In genomic region chr12:24153041-24153440, GRCh38 we compare ENCODE assay signal across 28 cellular contexts.
"Had no signal": no experiment of that assay in that cellular context is flagged by ENCODE, and none has a peak within 500 bp of the region (broad histone marks: within the 10 kb centered on the region; RNA-seq: fewer than 3 reads in every experiment).

No MANE protein-coding gene starts in this region.

- H3K27me3 ChIP-seq: ascending aorta, brain microvascular endothelial cell, esophagus muscularis mucosa had no signal

- H3K4me3 ChIP-seq: ascending aorta, esophagus muscularis mucosa had no signal

- ATAC-seq: activated CD4-positive, alpha-beta T cell treated with anti-CD3 and anti-CD28 coated beads for 36 hours; activated CD8-positive, alpha-beta T cell treated with anti-CD3 and anti-CD28 coated beads, Interleukin-2, amount 10 ng/mL, durations not matched to agents 7 days and 5 days; activated naive CD4-positive, alpha-beta T cell treated with anti-CD3 and anti-CD28 coated beads, Interleukin-2, amount 50 U/mL, for 72 hours; activated T-cell treated with anti-CD3 and anti-CD28 coated beads, Interleukin-2, amount 50 U/mL, for 72 hours; effector memory CD8-positive, alpha-beta T cell; T-helper 17 cell had no signal

- H3K4me1 ChIP-seq: ascending aorta, esophagus muscularis mucosa had no signal

- H3K36me3 ChIP-seq: ascending aorta, brain microvascular endothelial cell, esophagus muscularis mucosa had no signal

- DNase-seq: activated CD4-positive, alpha-beta memory T cell treated with anti-CD3 and anti-CD28 coated beads for 36 hours; activated CD4-positive, alpha-beta T cell treated with anti-CD3 and anti-CD28 coated beads for 36 hours; activated CD4-positive, alpha-beta T cell treated with anti-CD3 and anti-CD28 coated beads, Interleukin-2, amount 10 ng/mL, durations not matched to agents 24 days and 14 days; activated CD4-positive, CD25-positive, alpha-beta regulatory T cell; activated CD4-positive, CD25-positive, alpha-beta regulatory T cell treated with anti-CD3 and anti-CD28 coated beads, Interleukin-2, amount 50 U/mL, for 72 hours; activated CD8-positive, alpha-beta memory T cell treated with anti-CD3 and anti-CD28 coated beads, Interleukin-2, amount 50 U/mL, for 48 hours; activated CD8-positive, alpha-beta T cell treated with anti-CD3 and anti-CD28 coated beads, Interleukin-2, amount 10 ng/mL, durations not matched to agents 7 days and 5 days; activated gamma-delta T cell; activated naive CD4-positive, alpha-beta T cell; activated naive CD4-positive, alpha-beta T cell treated with anti-CD3 and anti-CD28 coated beads, Interleukin-2, amount 10 ng/mL, durations not matched to agents 7 days and 5 days; activated naive CD8-positive, alpha-beta T cell treated with anti-CD3 and anti-CD28 coated beads, Interleukin-2, amount 10 ng/mL, durations not matched to agents 7 days and 5 days; activated T-cell treated with anti-CD3 and anti-CD28 coated beads for 4 hours; activated T-cell treated with anti-CD3 and anti-CD28 coated beads, Interleukin-2, amount 50 U/mL, for 24 hours; activated T-cell treated with anti-CD3 and anti-CD28 coated beads, Interleukin-2, amount 50 U/mL, for 72 hours; brain microvascular endothelial cell; cortex of kidney; dermis blood vessel endothelial cell; effector CD4-positive, alpha-beta T cell; effector memory CD8-positive, alpha-beta T cell; erythroblast; foreskin fibroblast; head of caudate nucleus; T-helper 1 cell; T-helper 17 cell; T1000 had no signal

- H3K27ac ChIP-seq: ascending aorta, brain microvascular endothelial cell, esophagus muscularis mucosa had no signal

- H3K9me3 ChIP-seq: ascending aorta, esophagus muscularis mucosa had no signal
